9 cellular contexts compared by ENCODE assay signal in genomic region chr12:120474092-120474960, GRCh38. TPM values are rescaled to one million over a fixed set of nuclear protein-coding genes. Genes with fewer than 3 reads are reported as not detected.
DNase-seq lines count a peak whose midpoint lies in the region; ATAC-seq, FAIRE-seq and TF ChIP-seq lines count a peak whose summit lies in the region.
"Had no signal": no experiment of that assay in that cellular context is flagged by ENCODE, and none has a peak within 500 bp of the region (broad histone marks: within the 10 kb centered on the region; RNA-seq: fewer than 3 reads in every experiment).

No MANE protein-coding gene starts in this region.

- TF ChIP-seq RAD21 in A549 (conservative IDR thresholded peaks at IDR 0.05 in 1 of 2, IDR thresholded peaks at IDR 0.05 in 1 of 2), result no peak

- no peaks in the 10 kb centered on the region for H3K36me3 Mint-ChIP-seq in activated naive CD4-positive, alpha-beta T cell treated with anti-CD3 and anti-CD28 coated beads, Interleukin-2, amount 50 U/mL, for 72 hours

- 47% methylated on average over 7 of the region's 7 CpGs for WGBS in A549 (ENCODE audit: missing lambda C conversion rate)

- H3K4me1 ChIP-seq in A549, result peaks cover 21% of the 10 kb centered on the region

- FAIRE-seq in A549 (lab: Jason Lieb, UNC), result no peak

- no peaks in the 10 kb centered on the region for H3K9me3 ChIP-seq in A549

- DNase-seq in A549 (ENCODE audit: low read depth in 1 of 2, low spot score in 1 of 2), result peak; percentile 62 to 76
- peak; percentile 71 for DNase-seq in HS-27A (ENCODE audit: low read depth)
- peak; percentile 58 for DNase-seq in iris pigment epithelial cell (ENCODE audit: low read depth)
- no peak for DNase-seq in stimulated activated CD4-positive, alpha-beta T cell treated with anti-CD3 and anti-CD28 coated beads, Interleukin-2, amount 100 ng/mL, for 24 hours
- no peak for DNase-seq in GM10266 (ENCODE audit: extremely low spot score)
- DNase-seq in activated naive CD4-positive, alpha-beta T cell treated with anti-CD3 and anti-CD28 coated beads, Interleukin-2, amount 50 U/mL, for 72 hours (ENCODE audit: low spot score in 2 of 2), result no peak
- DNase-seq in stimulated activated CD4-positive, alpha-beta T cell treated with anti-CD3 and anti-CD28 coated beads, Interleukin-2, amount 100 ng/mL, for 48 hours, result no peak
- DNase-seq: DND-41 had no signal

- H3K27ac ChIP-seq in A549, result peak overlapping the region in 1 of 2 experiments; percentile 13; a peak in 3 of 6 replicates
- peak overlapping the region; percentile 88 for H3K27ac ChIP-seq in VCaP

- peak overlapping the region; percentile 62 for H3K4me2 ChIP-seq in A549

- TF ChIP-seq POLR2A in A549 (IDR thresholded peaks at IDR 0.05; ENCODE audit: low read length), result no peak

- POLR2A ChIA-PET in A549 (lab: Yijun Ruan, JAX), result interaction anchor here (0.9 kb wide), 1 partner anchor 22 kb away, joined by 3 read pairs; the partner anchor contains the start of gene DYNLL1

- H3K27ac Mint-ChIP-seq in activated naive CD4-positive, alpha-beta T cell treated with anti-CD3 and anti-CD28 coated beads, Interleukin-2, amount 50 U/mL, for 72 hours, result no peak overlapping the region

- no peak overlapping the region for H3K4me3 ChIP-seq in A549

- CTCF ChIA-PET in A549 (lab: Yijun Ruan, JAX), result interaction anchor here (0.6 to 9.7 kb wide), 12 partner anchors 9 to 147 kb away, joined by 3 to 99 read pairs (median 4); partner anchors contain the start of genes COX6A1, DYNLL1, PLA2G1B and POP5

- TF ChIP-seq CTCF in A549 (IDR thresholded peaks at IDR 0.05) (no peak), VCaP (conservative IDR thresholded peaks at IDR 0.05) (no peak), GM10266 (IDR thresholded peaks at IDR 0.05; ENCODE audit: control insufficient read depth, insufficient read depth, low read depth, missing control alignments) (no peak)

- no peaks in the 10 kb centered on the region for H3K9me3 Mint-ChIP-seq in activated naive CD4-positive, alpha-beta T cell treated with anti-CD3 and anti-CD28 coated beads, Interleukin-2, amount 50 U/mL, for 72 hours

- TF ChIP-seq EP300 in A549 (IDR thresholded peaks at IDR 0.05), result no peak

- peak; percentile 61; a peak in 5 of 6 replicates for ATAC-seq in A549
- no peak for ATAC-seq in activated naive CD4-positive, alpha-beta T cell treated with anti-CD3 and anti-CD28 coated beads, Interleukin-2, amount 50 U/mL, for 72 hours

TF ChIP-seq in A549, 52 proteins besides CTCF, POLR2A, EP300 and RAD21:
- peak; percentile 28; the same call in 1 of the 2 replicates for TF ChIP-seq MAX (IDR thresholded peaks at IDR 0.05)
- TF ChIP-seq KDM1A (IDR thresholded peaks at IDR 0.05; ENCODE audit: low read depth), result no peak
- TF ChIP-seq KDM5A (IDR thresholded peaks at IDR 0.05), result no peak
- TF ChIP-seq ELK1 (IDR thresholded peaks at IDR 0.05; ENCODE audit: low read depth, low read length), result no peak
- TF ChIP-seq GATA3 (IDR thresholded peaks at IDR 0.05; ENCODE audit: borderline replicate concordance), result no peak
- TF ChIP-seq HOXA7 (CRISPR knock-in tag; IDR thresholded peaks at IDR 0.05), result no peak
- TF ChIP-seq RCOR1 (IDR thresholded peaks at IDR 0.05; ENCODE audit: low read depth, low read length), result no peak
- no peak for TF ChIP-seq FOXS1 (CRISPR knock-in tag; IDR thresholded peaks at IDR 0.05)

RNA-seq across cellular contexts. Expression of gene SRSF9, which starts 4.8 kb away (rescaled TPM):
- polyA plus RNA-seq in A549 (2011; rRNA removed), result 173 and 218 TPM in 2 replicates
- 254 and 263 TPM in 2 replicates for polyA plus RNA-seq in A549 (2012; cell fraction: cytosol; rRNA removed)
- 103 and 127 TPM in 2 replicates for polyA plus RNA-seq in A549 (2012; cell fraction: nucleus; rRNA removed)
- 288 to 316 TPM (median 306 TPM) in 3 replicates for polyA plus RNA-seq in A549 (2017; fragmentation: RNase III; extraction: RNeasy Plus Mini Kit Qiagen cat#74134 plus additional on column Dnase treatment)
- 65.9 and 75.9 TPM in 2 replicates for polyA minus RNA-seq in A549 (2011; rRNA and poly(A)+ RNA removed)
- total RNA-seq in activated naive CD4-positive, alpha-beta T cell treated with anti-CD3 and anti-CD28 coated beads, Interleukin-2, amount 50 U/mL, for 72 hours, result 100 to 1,000 TPM; 148 to 207 TPM

RNA-seq across cellular contexts. Expression of gene DYNLL1, which starts 21.6 kb away (rescaled TPM):
- polyA plus RNA-seq in A549 (2011; rRNA removed), result 744 and 825 TPM in 2 replicates
- polyA plus RNA-seq in A549 (2012; cell fraction: cytosol; rRNA removed), result 607 and 698 TPM in 2 replicates
- 286 and 347 TPM in 2 replicates for polyA plus RNA-seq in A549 (2012; cell fraction: nucleus; rRNA removed)
- polyA plus RNA-seq in A549 (2017; fragmentation: RNase III; extraction: RNeasy Plus Mini Kit Qiagen cat#74134 plus additional on column Dnase treatment), result 700 to 848 TPM (median 735 TPM) in 3 replicates
- polyA minus RNA-seq in A549 (2011; rRNA and poly(A)+ RNA removed), result 89.7 and 109 TPM in 2 replicates
- total RNA-seq in activated naive CD4-positive, alpha-beta T cell treated with anti-CD3 and anti-CD28 coated beads, Interleukin-2, amount 50 U/mL, for 72 hours, result 100 to 1,000 TPM in 1 of 2 donors, 10 to 100 TPM in 1; 49.5 to 157 TPM

RNA-seq across cellular contexts. Expression of gene GATC, which starts 28.1 kb away (rescaled TPM):
- 39.9 and 40.6 TPM in 2 replicates for polyA plus RNA-seq in A549 (2011; rRNA removed)
- 12.8 and 14.0 TPM in 2 replicates for polyA plus RNA-seq in A549 (2012; cell fraction: cytosol; rRNA removed)
- 8.3 and 10.1 TPM in 2 replicates for polyA plus RNA-seq in A549 (2012; cell fraction: nucleus; rRNA removed)
- polyA plus RNA-seq in A549 (2017; fragmentation: RNase III; extraction: RNeasy Plus Mini Kit Qiagen cat#74134 plus additional on column Dnase treatment), result 19.7 to 22.5 TPM (median 20.6 TPM) in 3 replicates
- polyA minus RNA-seq in A549 (2011; rRNA and poly(A)+ RNA removed), result 12.8 and 15.3 TPM in 2 replicates
- 10 to 100 TPM; 27.5 to 46.3 TPM for total RNA-seq in activated naive CD4-positive, alpha-beta T cell treated with anti-CD3 and anti-CD28 coated beads, Interleukin-2, amount 50 U/mL, for 72 hours

RNA-seq across cellular contexts. Expression of gene TRIAP1, which starts 28.1 kb away (rescaled TPM):
- polyA plus RNA-seq in A549 (2011; rRNA removed) (97.9 and 114 TPM in 2 replicates), A549 (2017; fragmentation: RNase III; extraction: RNeasy Plus Mini Kit Qiagen cat#74134 plus additional on column Dnase treatment) (70.9 to 81.9 TPM (median 72.3 TPM) in 3 replicates)
- polyA plus RNA-seq in A549 (2012; cell fraction: cytosol; rRNA removed), result 24.2 and 27.2 TPM in 2 replicates
- 6.6 and 9.9 TPM in 2 replicates for polyA plus RNA-seq in A549 (2012; cell fraction: nucleus; rRNA removed)
- polyA minus RNA-seq in A549 (2011; rRNA and poly(A)+ RNA removed), result 11.1 and 12.6 TPM in 2 replicates
- 10 to 100 TPM; 33.8 to 49.5 TPM for total RNA-seq in activated naive CD4-positive, alpha-beta T cell treated with anti-CD3 and anti-CD28 coated beads, Interleukin-2, amount 50 U/mL, for 72 hours

RNA-seq across cellular contexts. Expression of gene COX6A1, which starts 36.4 kb away (rescaled TPM):
- 948 and 1,287 TPM in 2 replicates for polyA plus RNA-seq in A549 (2011; rRNA removed)
- polyA plus RNA-seq in A549 (2012; cell fraction: cytosol; rRNA removed), result 2,005 and 2,029 TPM in 2 replicates
- 3,876 and 3,914 TPM in 2 replicates for polyA plus RNA-seq in A549 (2012; cell fraction: nucleus; rRNA removed)
- 709 to 768 TPM (median 759 TPM) in 3 replicates for polyA plus RNA-seq in A549 (2017; fragmentation: RNase III; extraction: RNeasy Plus Mini Kit Qiagen cat#74134 plus additional on column Dnase treatment)
- 209 and 257 TPM in 2 replicates for polyA minus RNA-seq in A549 (2011; rRNA and poly(A)+ RNA removed)
- 100 to 1,000 TPM; 416 to 490 TPM for total RNA-seq in activated naive CD4-positive, alpha-beta T cell treated with anti-CD3 and anti-CD28 coated beads, Interleukin-2, amount 50 U/mL, for 72 hours

Comparison
In these comparisons a context has a peak if more than half of its experiments do, and no peak if none do; other contexts are left out.
1. ATAC-seq: peak in A549 (2 of 2); none in activated naive CD4-positive, alpha-beta T cell treated with anti-CD3 and anti-CD28 coated beads, Interleukin-2, amount 50 U/mL, for 72 hours (0 of 2).
2. DNase-seq: peak in A549 (2 of 2), HS-27A (single experiment) and iris pigment epithelial cell (single experiment); none in stimulated activated CD4-positive, alpha-beta T cell treated with anti-CD3 and anti-CD28 coated beads, Interleukin-2, amount 100 ng/mL, for 24 hours (0 of 2), GM10266 (single experiment), activated naive CD4-positive, alpha-beta T cell treated with anti-CD3 and anti-CD28 coated beads, Interleukin-2, amount 50 U/mL, for 72 hours (0 of 2) and stimulated activated CD4-positive, alpha-beta T cell treated with anti-CD3 and anti-CD28 coated beads, Interleukin-2, amount 100 ng/mL, for 48 hours (0 of 2).